25 cellular contexts compared by ENCODE assay signal in the genomic region with DNA sequence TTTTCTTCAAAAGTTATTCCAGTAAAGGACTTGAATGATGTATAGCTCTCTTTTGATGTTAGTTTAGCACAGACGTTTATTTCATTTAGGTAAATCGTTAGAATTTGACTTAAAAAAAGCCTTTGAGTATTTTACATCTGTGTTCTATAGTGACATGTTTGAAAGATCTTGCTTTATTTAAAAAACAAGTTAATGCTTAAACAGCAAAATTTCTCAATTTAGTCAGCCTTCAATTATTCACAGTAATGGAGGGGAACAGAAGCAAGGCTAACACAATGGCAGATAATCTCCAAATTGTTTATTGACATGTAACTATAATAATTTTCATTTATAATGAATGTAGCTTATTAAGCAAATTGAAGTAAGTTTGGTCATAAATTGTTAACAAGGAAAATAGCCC.
"Had no signal": no experiment of that assay in that cellular context is flagged by ENCODE, and none has a peak within 500 bp of the region (broad histone marks: within the 10 kb centered on the region; RNA-seq: fewer than 3 reads in every experiment).

No MANE protein-coding gene starts in this region.

- H3K9me3 ChIP-seq: Peyer's patch, SJSA1, SK-N-SH had no signal

- H3K4me2 ChIP-seq: SK-N-SH had no signal

- H3K27ac ChIP-seq: HL-60, Peyer's patch, SJSA1 had no signal

- H3K4me3 ChIP-seq: Peyer's patch, SJSA1 had no signal

- ATAC-seq: T-cell had no signal

- FAIRE-seq: HTR-8/SVneo had no signal

- H3K27me3 ChIP-seq: Peyer's patch, SJSA1 had no signal

- H3K9me2 ChIP-seq: SK-N-SH had no signal

- DNase-seq: Karpas-422, KG1, MM.1S, NCI-H1092 treated with DMSO at 0.1 percent for 48 hours, NCI-H1436, NCI-H187, NCI-H2029, NCI-H2081 treated with DMSO at 0.1 percent for 48 hours, NCI-H2171, NCI-H226, NCI-H446, NCI-H510A, NCI-H524 treated with DMSO at 0.1 percent for 48 hours, NCI-H774, PC-3, Peyer's patch, Right ventricle myocardium superior, RPMI8226, SIG-M5, SK-N-SH, SW 1271, T-cell had no signal

- H3K4me1 ChIP-seq: Peyer's patch, SJSA1 had no signal

- H3K9ac ChIP-seq: SK-N-SH had no signal
